ENCODE assay signal across 26 cellular contexts in the genomic region with DNA sequence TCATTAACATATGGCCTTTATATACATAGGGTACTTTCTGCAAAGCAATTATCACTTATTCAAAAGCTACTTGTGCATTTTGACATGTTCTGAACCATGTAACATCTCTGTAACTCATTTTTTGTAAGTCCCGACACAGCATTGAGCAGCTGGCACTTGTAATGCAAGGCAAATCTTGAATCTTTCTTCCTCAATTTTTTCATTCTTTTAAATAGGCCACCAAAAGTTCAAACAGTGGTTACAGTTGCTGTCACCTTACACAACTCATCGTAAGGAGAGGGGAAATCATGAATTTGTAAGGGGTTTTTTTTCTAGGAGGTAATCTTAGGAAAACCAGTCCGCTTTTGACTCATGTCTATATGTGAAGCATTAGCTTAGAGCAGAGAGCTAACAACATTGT.
DNase-seq lines count a peak whose midpoint lies in the region; FAIRE-seq and TF ChIP-seq lines count a peak whose summit lies in the region.
"Had no signal": no experiment of that assay in that cellular context is flagged by ENCODE, and none has a peak within 500 bp of the region (broad histone marks: within the 10 kb centered on the region; RNA-seq: fewer than 3 reads in every experiment).

No MANE protein-coding gene starts in this region.

- H3K79me2 ChIP-seq in smooth muscle cell (ENCODE audit: low read depth), result peaks cover 49% of the 10 kb centered on the region

- peaks cover 5% of the 10 kb centered on the region for H4K20me1 ChIP-seq in smooth muscle cell (ENCODE audit: low read depth)

- H3K9me3 ChIP-seq in smooth muscle cell (replicated peaks; ENCODE audit: low read depth) (no peaks in the 10 kb centered on the region), small intestine (ENCODE audit: control insufficient read depth, low read depth) (no peaks in the 10 kb centered on the region)
- H3K9me3 ChIP-seq: lower lobe of right lung, tibial nerve had no signal

- TF ChIP-seq CTCF in coronary artery (IDR thresholded peaks at IDR 0.05) (no peak), smooth muscle cell (IDR thresholded peaks at IDR 0.05; ENCODE audit: borderline replicate concordance, insufficient read depth, poor library complexity, severe bottlenecking) (no peak)

- H2AFZ ChIP-seq in smooth muscle cell (ENCODE audit: low read depth), result no peak overlapping the region

- FAIRE-seq in small intestine (lab: Jason Lieb, UNC), result no peak

- H3K27me3 ChIP-seq in smooth muscle cell (ENCODE audit: low read depth), result no peaks in the 10 kb centered on the region
- no peaks in the 10 kb centered on the region for H3K27me3 ChIP-seq in small intestine (ENCODE audit: control insufficient read depth in 2 of 2, insufficient read depth in 2 of 2, low read length in 2 of 2)
- H3K27me3 ChIP-seq: tibial nerve had no signal

- DNase-seq in SKM-1 treated with dmso at 0.1 percent for 144 hours (lab: John Stamatoyannopoulos, UW; ENCODE audit: unreplicated experiment) (peak; percentile 11), SKM-1 (lab: John Stamatoyannopoulos, UW; ENCODE audit: unreplicated experiment) (no peak), MV-4-11 (lab: John Stamatoyannopoulos, UW) (peak; percentile 34), coronary artery (ENCODE audit: low spot score) (no peak), smooth muscle cell (lab: John Stamatoyannopoulos, UW; ENCODE audit: unreplicated experiment) (no peak), small intestine (no peak), T-helper 2 cell (no peak), hippocampal formation (lab: John Stamatoyannopoulos, UW) (no peak)
- DNase-seq: activated CD4-positive, alpha-beta T cell treated with anti-CD3 and anti-CD28 coated beads for 36 hours; activated CD8-positive, alpha-beta memory T cell treated with anti-CD3 and anti-CD28 coated beads for 24 hours; activated naive CD4-positive, alpha-beta T cell treated with anti-CD3 and anti-CD28 coated beads for 36 hours; activated T-cell treated with anti-CD3 and anti-CD28 coated beads, Interleukin-2, amount 50 U/mL, for 4 hours; amniotic stem cell; DND-41; effector CD4-positive, alpha-beta T cell; foreskin melanocyte; islet precursor cell; lower lobe of right lung; NCI-H1417 treated with DMSO at 0.1 percent for 48 hours; NCI-H2107; NCI-H510A; stimulated activated CD4-positive, alpha-beta T cell treated with anti-CD3 and anti-CD28 coated beads, Interleukin-4, amount 100 ng/mL, for 1 hour; stimulated activated naive CD8-positive, alpha-beta T cell treated with anti-CD3 and anti-CD28 coated beads, Interleukin-15, Interleukin-2, amounts not matched to agents 100 U/mL and 50 U/mL, for 24 hours; SW 1271 had no signal

- peaks cover 8% of the 10 kb centered on the region for H3K36me3 ChIP-seq in smooth muscle cell (ENCODE audit: low read depth)
- H3K36me3 ChIP-seq in small intestine (ENCODE audit: control insufficient read depth in 2 of 2, insufficient read depth in 2 of 2, low read length in 2 of 2), result peaks cover 3 to 4% of the 10 kb centered on the region in 2 donors

- H3K4me3 ChIP-seq in coronary artery (peak overlapping the region; percentile 22), smooth muscle cell (no peak overlapping the region), small intestine (ENCODE audit: low read depth in 1 of 2, low read length in 2 of 2) (no peak overlapping the region)
- H3K4me3 ChIP-seq: lower lobe of right lung, tibial nerve had no signal

- WGBS in smooth muscle cell (ENCODE audit: low lambda C conversion rate), result 55% methylated on average over 3 of the region's 3 CpGs
- WGBS in small intestine, 3 donors, result 66 to 83% (median 72%) methylated on average over 3 of the region's 3 CpGs

- H3F3A ChIP-seq in smooth muscle cell (ENCODE audit: low read depth), result peaks cover 12% of the 10 kb centered on the region

- H3K4me1 ChIP-seq in smooth muscle cell (ENCODE audit: low read depth) (peaks cover 37% of the 10 kb centered on the region), small intestine (ENCODE audit: control insufficient read depth in 2 of 2, insufficient read depth in 1 of 2, low read depth in 1 of 2, low read length in 1 of 2) (no peaks in the 10 kb centered on the region)
- H3K4me1 ChIP-seq: lower lobe of right lung had no signal

- H3K27ac ChIP-seq in coronary artery (peak overlapping the region; percentile 40 to 43), smooth muscle cell (ENCODE audit: low read depth) (peak overlapping the region; percentile 12), small intestine (ENCODE audit: low read depth in 1 of 2, low read length in 1 of 2) (no peak overlapping the region)
- H3K27ac ChIP-seq: HL-60, lower lobe of right lung, tibial nerve had no signal

- H3K4me2 ChIP-seq in smooth muscle cell, result no peak overlapping the region

- no peak overlapping the region for H3K9ac ChIP-seq in smooth muscle cell (ENCODE audit: low read depth)

Comparison
In these comparisons a context has a peak if more than half of its experiments do, and no peak if none do; other contexts are left out.
1. DNase-seq: peak in SKM-1 treated with dmso at 0.1 percent for 144 hours (single experiment) and MV-4-11 (single experiment); none in SKM-1 (single experiment), coronary artery (single experiment), smooth muscle cell (single experiment), small intestine (single experiment), T-helper 2 cell (0 of 5) and hippocampal formation (0 of 2).
2. H3K27ac ChIP-seq: peak in coronary artery (2 of 2) and smooth muscle cell (single experiment); none in small intestine (0 of 2).